In genomic region chr20:62710886-62711702, GRCh38 we compare ENCODE assay signal across 11 cellular contexts. TPM values are rescaled to one million over a fixed set of nuclear protein-coding genes. Genes with fewer than 3 reads are reported as not detected.
A peak's percentile ranks its signal among the peaks of the same experiment; 100 is the strongest.
DNase-seq lines count a peak whose midpoint lies in the region; ATAC-seq and TF ChIP-seq lines count a peak whose summit lies in the region.
"Had no signal": no experiment of that assay in that cellular context is flagged by ENCODE, and none has a peak within 500 bp of the region (broad histone marks: within the 10 kb centered on the region; RNA-seq: fewer than 3 reads in every experiment).

No MANE protein-coding gene starts in this region.

- H3K4me1 Mint-ChIP-seq in T-helper 17 cell (peaks cover 5% of the 10 kb centered on the region), H9 (peaks cover 5 to 12% of the 10 kb centered on the region in 2 experiments)
- H3K4me1 Mint-ChIP-seq: neural crest cell had no signal

- no peak overlapping the region for H2AFZ ChIP-seq in HCT116 (ENCODE audit: low read depth, low read length, poor library complexity, severe bottlenecking)
- no peak overlapping the region for H2AFZ ChIP-seq in H9 (ENCODE audit: low read length)

- H4K91ac ChIP-seq in H9 (ENCODE audit: insufficient read length, low read depth, low read length), result no peak overlapping the region

- H3K4ac ChIP-seq in H9 (ENCODE audit: low read depth, low read length), result no peak overlapping the region

- no peak overlapping the region for H2AK5ac ChIP-seq in H9 (ENCODE audit: insufficient read length, low read length)

- H3K27me3 Mint-ChIP-seq in T-helper 17 cell (peaks cover 18% of the 10 kb centered on the region), H9 (ENCODE audit: low read depth) (peaks cover 83% of the 10 kb centered on the region)

- no peak for TF ChIP-seq RAD21 in HCT116 (IDR thresholded peaks at IDR 0.05; ENCODE audit: low read depth)

- ATAC-seq in HCT116, result peak; percentile 41
- ATAC-seq in T-helper 17 cell, result peak; percentile 52
- ATAC-seq in HG03095 (IDR thresholded peaks at IDR 0.05; ENCODE audit: unreplicated experiment), result no peak

- H3T11ph ChIP-seq in H9 (ENCODE audit: low read length), result no peak overlapping the region

- H3K27ac ChIP-seq in HCT116 (ENCODE audit: low read depth, low read length) (peak overlapping the region; percentile 100), H9 (ENCODE audit: insufficient read length, low read depth, low read length) (no peak overlapping the region)

- BruUV-seq in HCT116 (replicated peaks; lab: Mats Ljungman, UMichigan), result no TSS peak

- H2BK15ac ChIP-seq in H9 (ENCODE audit: low read depth, low read length), result no peak overlapping the region

- peak overlapping the region; percentile 96 to 99 for H3K4me3 ChIP-seq in HCT116 (replicated peaks in 1 of 2; ENCODE audit: low read depth in 1 of 2, low read length in 2 of 2)

- no peak overlapping the region for H3K56ac ChIP-seq in H9 (ENCODE audit: insufficient read length, low read depth, low read length)

- peaks cover 0 to 2% of the 10 kb centered on the region in 2 experiments; a peak in 1 of 5 replicates for H3K9me3 Mint-ChIP-seq in H9
- H3K9me3 Mint-ChIP-seq: neural crest cell had no signal

- H3K23me2 ChIP-seq in H9 (ENCODE audit: insufficient read length, low read depth, low read length, poor library complexity, severe bottlenecking), result peaks cover 15% of the 10 kb centered on the region

- H3K4me3 Mint-ChIP-seq in T-helper 17 cell, result no peak overlapping the region
- H3K4me3 Mint-ChIP-seq in H9, result no peak overlapping the region
- H3K4me3 Mint-ChIP-seq: neural crest cell had no signal

- no peaks in the 10 kb centered on the region for H3K79me1 ChIP-seq in H9 (ENCODE audit: insufficient read depth, low read depth, low read length, poor library complexity, severe bottlenecking)

- WGBS in H9 (ENCODE audit: extremely low coverage, insufficient read length, low lambda C conversion rate), result no CpG with 5 or more reads among the region's 23 CpGs

- H3K4me2 ChIP-seq in HCT116 (ENCODE audit: low read length) (peak overlapping the region; percentile 98), H9 (ENCODE audit: insufficient read depth, insufficient read length, low read length) (no peak overlapping the region)

- H3K79me2 ChIP-seq in HCT116 (ENCODE audit: insufficient read depth, low read length), result peaks cover 88% of the 10 kb centered on the region
- no peaks in the 10 kb centered on the region for H3K79me2 ChIP-seq in H9 (ENCODE audit: insufficient read depth, low read length)

- H3K27me3 ChIP-seq in HCT116 (ENCODE audit: insufficient read depth, low read length) (no peaks in the 10 kb centered on the region), H9 (ENCODE audit: insufficient read depth, low read length) (peaks cover 12% of the 10 kb centered on the region; the same call in 1 of the 2 replicates)

- peaks cover 17 to 62% of the 10 kb centered on the region in 2 experiments for H3K36me3 ChIP-seq in HCT116 (ENCODE audit: control insufficient read depth in 1 of 2, insufficient read depth in 2 of 2, low read length in 2 of 2)

- H3K9me3 ChIP-seq in HCT116 (ENCODE audit: control insufficient read depth in 1 of 2, insufficient read depth in 1 of 2, low read depth in 1 of 2, low read length in 2 of 2) (no peaks in the 10 kb centered on the region), T-helper 17 cell (ENCODE audit: control insufficient read depth, low read length, poor library complexity, severe bottlenecking) (no peaks in the 10 kb centered on the region), H9 (ENCODE audit: control insufficient read depth, low read depth, low read length) (no peaks in the 10 kb centered on the region)

- H2BK12ac ChIP-seq in H9 (ENCODE audit: insufficient read length, low read depth, low read length), result no peak overlapping the region

- H3K9ac ChIP-seq in HCT116 (ENCODE audit: low read length) (peak overlapping the region; percentile 91), H9 (ENCODE audit: extremely low read depth, insufficient read length, low read length) (no peak overlapping the region)

- TF ChIP-seq CTCF in HCT116 (IDR thresholded peaks at IDR 0.05 in 2 of 3, conservative IDR thresholded peaks at IDR 0.05 in 1 of 3; ENCODE audit: borderline replicate concordance in 1 of 3, insufficient read depth in 1 of 3, low read depth in 2 of 3, low read length in 2 of 3), result no peak
- TF ChIP-seq CTCF in H9 (conservative IDR thresholded peaks at IDR 0.05), result no peak
- no peak for TF ChIP-seq CTCF in GM20000 (IDR thresholded peaks at IDR 0.05; ENCODE audit: extremely low read depth, missing control alignments)

- intact Hi-C loops in HCT116 (cut with micrococcal nuclease), result no loop called here

- RAD21 ChIA-PET in HCT116 (lab: Charles Lee; ENCODE audit: low non-redundant PET in 1 of 2, low total read pairs in 2 of 2, uncharacterized antibody in 2 of 2, unreplicated experiment in 2 of 2), result interaction anchor here in 1 of 2 experiments (0.6 kb wide), 2 partner anchors 114 to 162 kb away, joined by 3 read pairs; no protein-coding TSS in a partner anchor

- TF ChIP-seq POLR2A in HCT116 (IDR thresholded peaks at IDR 0.05; ENCODE audit: borderline replicate concordance, extremely low read depth, insufficient read depth, insufficient read length), result no peak

- CTCF ChIA-PET in HCT116 (lab: Charles Lee), result no interaction called here

- H4K8ac ChIP-seq in H9 (replicated peaks; ENCODE audit: insufficient read length, low read depth, low read length), result no peak overlapping the region

- H3K27ac Mint-ChIP-seq in T-helper 17 cell, result no peak overlapping the region
- no peak overlapping the region for H3K27ac Mint-ChIP-seq in H9

- no peak overlapping the region for H3K18ac ChIP-seq in H9 (ENCODE audit: insufficient read length, low read depth, low read length)

- H3K4me1 ChIP-seq in HCT116 (ENCODE audit: control insufficient read depth in 1 of 2, insufficient read depth in 2 of 2, low read length in 2 of 2) (peaks cover 45 to 78% of the 10 kb centered on the region in 2 experiments), H9 (ENCODE audit: insufficient read depth, low read length) (no peaks in the 10 kb centered on the region)

- H3K23ac ChIP-seq in H9 (ENCODE audit: insufficient read length, low read depth, low read length), result no peak overlapping the region

- no peaks in the 10 kb centered on the region for H3K9me2 ChIP-seq in HCT116 (ENCODE audit: insufficient read depth)

- POLR2A ChIA-PET in HCT116 (lab: Charles Lee), result interaction anchor here (0.6 to 1.4 kb wide), 4 partner anchors 23 to 495 kb away, joined by 3 to 5 read pairs (median 3); no protein-coding TSS in a partner anchor

- no peak overlapping the region for H2BK20ac ChIP-seq in H9 (ENCODE audit: low read depth, low read length, poor library complexity, severe bottlenecking)

- no peak overlapping the region for H3K14ac ChIP-seq in H9 (ENCODE audit: insufficient read depth, low read length)

- H2BK5ac ChIP-seq in H9 (ENCODE audit: insufficient read length, low read length), result no peak overlapping the region

- no peak overlapping the region for H2BK120ac ChIP-seq in H9 (ENCODE audit: low read depth, low read length, poor library complexity, severe bottlenecking)

- H4K20me1 ChIP-seq in HCT116 (ENCODE audit: insufficient read depth), result peaks cover 28% of the 10 kb centered on the region; the same call in 1 of the 2 replicates
- peaks cover 6% of the 10 kb centered on the region for H4K20me1 ChIP-seq in H9 (ENCODE audit: control insufficient read depth, insufficient read depth, insufficient read length)

- no peaks in the 10 kb centered on the region for H3K36me3 Mint-ChIP-seq in T-helper 17 cell (ENCODE audit: low read depth)
- no peaks in the 10 kb centered on the region for H3K36me3 Mint-ChIP-seq in H9 (ENCODE audit: insufficient read depth in 1 of 3, low read depth in 3 of 3)

- no peak overlapping the region for H4K5ac ChIP-seq in H9 (ENCODE audit: insufficient read length, low read depth, low read length)

- DNase-seq in CMK (ENCODE audit: low read depth) (peak; percentile 56), HCT116 (ENCODE audit: low read depth, low spot score) (no peak), T-helper 17 cell (no peak), kidney tubule cell (ENCODE audit: low spot score) (peak; percentile 17), NCI-H2227 treated with DMSO at 0.1 percent for 48 hours (lab: John Stamatoyannopoulos, UW) (no peak), H9 (no peak), GM20000 (ENCODE audit: low spot score) (no peak)
- DNase-seq: NCI-H510A had no signal

TF ChIP-seq in HCT116, 20 proteins besides CTCF, POLR2A, EP300 and RAD21:
- no peak for TF ChIP-seq EGR1 (IDR thresholded peaks at IDR 0.05; ENCODE audit: low read depth)
- TF ChIP-seq SP1 (IDR thresholded peaks at IDR 0.05; ENCODE audit: low read depth), result no peak
- TF ChIP-seq ZFX (IDR thresholded peaks at IDR 0.05), result no peak
- TF ChIP-seq POLR2AphosphoS5 (IDR thresholded peaks at IDR 0.05; ENCODE audit: low read depth, low read length), result peak; percentile 69
- TF ChIP-seq TCF7L2 (IDR thresholded peaks at IDR 0.05; ENCODE audit: borderline replicate concordance, extremely low read depth, insufficient read depth, insufficient read length), result no peak
- no peak for TF ChIP-seq YY1 (IDR thresholded peaks at IDR 0.05; ENCODE audit: extremely low read depth, insufficient replicate concordance, low read depth, low read length)
- no peak for TF ChIP-seq ZNF274 (IDR thresholded peaks at IDR 0.05; ENCODE audit: low read depth, low read length)
TF ChIP-seq in HCT116: peak in this region for 1.

RNA-seq across cellular contexts. Expression of gene NTSR1, which starts 2.5 kb away (rescaled TPM):
- total RNA-seq in HCT116 (2021; ENCODE audit: unreplicated experiment) (187 TPM), T-helper 17 cell (under 1 TPM in 1 of 2 donors, not detected in 1; 0.10 TPM), H9 (2021) (0.07 and 0.11 TPM in 2 replicates)
- 139 and 172 TPM in 2 replicates for polyA plus RNA-seq in HCT116 (2012)
- total RNA-seq: activated CD8-positive, alpha-beta memory T cell treated with anti-CD3 and anti-CD28 coated beads for 36 hours; neural crest cell had no signal

Comparison
In these comparisons a context has a peak if more than half of its experiments do, and no peak if none do; other contexts are left out.
1. DNase-seq: peak in CMK (single experiment) and kidney tubule cell (single experiment); none in HCT116 (single experiment), T-helper 17 cell (0 of 3), NCI-H2227 treated with DMSO at 0.1 percent for 48 hours (single experiment), H9 (single experiment) and GM20000 (single experiment).
2. RNA of gene NTSR1, which starts 2.5 kb away (total RNA-seq): 187 TPM in HCT116 (single experiment); 0.07 to 0.11 TPM in H9 and 0.10 TPM in T-helper 17 cell; every median in the first group is over 100 times any median in the second.